In the genomic region with DNA sequence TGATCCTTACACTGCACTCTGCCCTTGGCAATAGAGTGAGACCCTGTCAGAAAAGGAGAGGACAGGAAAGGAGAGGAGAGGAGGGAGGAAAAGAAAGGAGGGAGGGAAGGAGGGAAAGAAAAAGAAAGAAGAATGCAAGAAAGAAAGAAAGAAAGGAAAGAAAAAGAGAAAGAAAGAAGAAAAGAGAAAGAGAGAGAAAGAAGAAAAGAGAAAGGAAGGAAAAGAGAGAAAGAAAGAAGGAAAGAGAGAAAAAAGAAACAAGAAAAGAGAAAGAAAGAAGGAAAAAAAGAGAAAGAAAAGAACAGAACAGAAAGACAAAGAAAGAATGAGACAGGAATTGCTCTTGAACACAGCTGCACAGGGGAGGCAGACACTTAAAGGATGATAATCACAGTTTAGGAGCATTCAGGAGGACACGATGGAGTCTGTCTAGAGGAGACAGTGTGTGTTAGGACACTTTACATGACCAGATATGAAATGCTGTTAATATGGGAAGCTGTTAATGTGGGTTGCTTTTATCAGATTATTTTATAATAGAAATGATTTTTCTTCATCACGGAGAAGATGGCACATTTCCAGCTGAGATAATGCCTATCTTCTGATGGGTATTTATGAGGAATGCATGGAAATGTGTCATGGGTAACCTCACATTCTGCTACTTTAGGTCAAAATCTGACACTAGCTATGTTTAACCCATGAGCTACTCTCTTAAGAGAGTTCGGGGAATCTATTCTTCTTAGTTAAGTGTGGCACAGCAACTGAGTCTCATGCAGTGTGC, we compare ENCODE assay signal across 1 cellular context.
A peak's percentile ranks its signal among the peaks of the same experiment; 100 is the strongest.
TF ChIP-seq lines count a peak whose summit lies in the region.

No MANE protein-coding gene starts in this region.

TF ChIP-seq in K562, 482 proteins besides CTCF, POLR2A, EP300 and RAD21 (continued from another document):
- no peak for TF ChIP-seq RUNX1 (IDR thresholded peaks at IDR 0.05; ENCODE audit: low read depth)
- no peak for TF ChIP-seq RFX1 (IDR thresholded peaks at IDR 0.05)
- TF ChIP-seq, protein P1, sequence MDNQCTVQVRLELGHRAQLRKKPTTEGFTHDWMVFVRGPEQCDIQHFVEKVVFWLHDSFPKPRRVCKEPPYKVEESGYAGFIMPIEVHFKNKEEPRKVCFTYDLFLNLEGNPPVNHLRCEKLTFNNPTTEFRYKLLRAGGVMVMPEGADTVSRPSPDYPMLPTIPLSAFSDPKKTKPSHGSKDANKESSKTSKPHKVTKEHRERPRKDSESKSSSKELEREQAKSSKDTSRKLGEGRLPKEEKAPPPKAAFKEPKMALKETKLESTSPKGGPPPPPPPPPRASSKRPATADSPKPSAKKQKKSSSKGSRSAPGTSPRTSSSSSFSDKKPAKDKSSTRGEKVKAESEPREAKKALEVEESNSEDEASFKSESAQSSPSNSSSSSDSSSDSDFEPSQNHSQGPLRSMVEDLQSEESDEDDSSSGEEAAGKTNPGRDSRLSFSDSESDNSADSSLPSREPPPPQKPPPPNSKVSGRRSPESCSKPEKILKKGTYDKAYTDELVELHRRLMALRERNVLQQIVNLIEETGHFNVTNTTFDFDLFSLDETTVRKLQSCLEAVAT (IDR thresholded peaks at IDR 0.05), result 0 out of 4 replicates have a peak, but pooled peaks of 1 of the 2 experiments have one; percentile 21
- TF ChIP-seq, protein P2, sequence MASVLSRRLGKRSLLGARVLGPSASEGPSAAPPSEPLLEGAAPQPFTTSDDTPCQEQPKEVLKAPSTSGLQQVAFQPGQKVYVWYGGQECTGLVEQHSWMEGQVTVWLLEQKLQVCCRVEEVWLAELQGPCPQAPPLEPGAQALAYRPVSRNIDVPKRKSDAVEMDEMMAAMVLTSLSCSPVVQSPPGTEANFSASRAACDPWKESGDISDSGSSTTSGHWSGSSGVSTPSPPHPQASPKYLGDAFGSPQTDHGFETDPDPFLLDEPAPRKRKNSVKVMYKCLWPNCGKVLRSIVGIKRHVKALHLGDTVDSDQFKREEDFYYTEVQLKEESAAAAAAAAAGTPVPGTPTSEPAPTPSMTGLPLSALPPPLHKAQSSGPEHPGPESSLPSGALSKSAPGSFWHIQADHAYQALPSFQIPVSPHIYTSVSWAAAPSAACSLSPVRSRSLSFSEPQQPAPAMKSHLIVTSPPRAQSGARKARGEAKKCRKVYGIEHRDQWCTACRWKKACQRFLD (CRISPR knock-in tag; IDR thresholded peaks at IDR 0.05), result no peak
- TF ChIP-seq SIN3B (IDR thresholded peaks at IDR 0.05; ENCODE audit: low read depth), result no peak
- TF ChIP-seq PHB2 (IDR thresholded peaks at IDR 0.05; ENCODE audit: low read depth), result 0 out of 2 replicates have a peak, but pooled peaks have one; percentile 38
- peak; percentile 54; the same call in 1 of the 2 replicates for TF ChIP-seq ZBTB2 (IDR thresholded peaks at IDR 0.05)
- no peak for TF ChIP-seq GTF2A2 (tag; IDR thresholded peaks at IDR 0.05)
- no peak for TF ChIP-seq MAFF (IDR thresholded peaks at IDR 0.05; ENCODE audit: low read length)
- TF ChIP-seq PBX2 (CRISPR knock-in tag; IDR thresholded peaks at IDR 0.05; ENCODE audit: low read depth), result no peak
- TF ChIP-seq PBX2 (tag; conservative IDR thresholded peaks at IDR 0.05; ENCODE audit: low read depth), result no peak
- TF ChIP-seq SMARCA5 (IDR thresholded peaks at IDR 0.05), result 0 out of 2 replicates have a peak, but pooled peaks have one; percentile 12
- no peak for TF ChIP-seq ZSCAN29 (IDR thresholded peaks at IDR 0.05)
- TF ChIP-seq, protein P3, sequence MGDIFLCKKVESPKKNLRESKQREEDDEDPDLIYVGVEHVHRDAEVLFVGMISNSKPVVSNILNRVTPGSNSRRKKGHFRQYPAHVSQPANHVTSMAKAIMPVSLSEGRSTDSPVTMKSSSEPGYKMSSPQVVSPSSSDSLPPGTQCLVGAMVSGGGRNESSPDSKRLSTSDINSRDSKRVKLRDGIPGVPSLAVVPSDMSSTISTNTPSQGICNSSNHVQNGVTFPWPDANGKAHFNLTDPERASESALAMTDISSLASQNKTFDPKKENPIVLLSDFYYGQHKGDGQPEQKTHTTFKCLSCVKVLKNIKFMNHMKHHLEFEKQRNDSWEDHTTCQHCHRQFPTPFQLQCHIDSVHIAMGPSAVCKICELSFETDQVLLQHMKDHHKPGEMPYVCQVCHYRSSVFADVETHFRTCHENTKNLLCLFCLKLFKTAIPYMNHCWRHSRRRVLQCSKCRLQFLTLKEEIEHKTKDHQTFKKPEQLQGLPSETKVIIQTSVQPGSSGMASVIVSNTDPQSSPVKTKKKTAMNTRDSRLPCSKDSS (IDR thresholded peaks at IDR 0.05; ENCODE audit: low read depth, partially characterized antibody), result peak; percentile 31
- TF ChIP-seq ZC3H8 (IDR thresholded peaks at IDR 0.05), result no peak
- TF ChIP-seq KLF10 (CRISPR knock-in tag; IDR thresholded peaks at IDR 0.05), result no peak
